In genomic region chr12:132414634-132415340, GRCh38 we compare ENCODE assay signal across 8 cellular contexts.
DNase-seq lines count a peak whose midpoint lies in the region; ATAC-seq lines count a peak whose summit lies in the region.

No MANE protein-coding gene starts in this region.

- ATAC-seq in GM19328 (IDR thresholded peaks at IDR 0.05; ENCODE audit: unreplicated experiment) (peak; percentile 73), naive B cell (ENCODE audit: low read depth in 2 of 2) (peak; percentile 90 to 95)
- ATAC-seq in activated CD8-positive, alpha-beta memory T cell treated with anti-CD3 and anti-CD28 coated beads, Interleukin-2, amount 10 ng/mL, durations not matched to agents 7 days and 5 days: peak; percentile 96

- no peak overlapping the region for H3K27ac Mint-ChIP-seq in activated CD8-positive, alpha-beta memory T cell treated with anti-CD3 and anti-CD28 coated beads, Interleukin-2, amount 10 ng/mL, durations not matched to agents 7 days and 5 days
- H3K27ac Mint-ChIP-seq in naive B cell: peak overlapping the region in 1 of 6 donors; percentile 96

- H3K4me1 Mint-ChIP-seq in activated CD8-positive, alpha-beta memory T cell treated with anti-CD3 and anti-CD28 coated beads, Interleukin-2, amount 10 ng/mL, durations not matched to agents 7 days and 5 days: no peaks in the 10 kb centered on the region
- H3K4me1 Mint-ChIP-seq in naive B cell: peaks cover 8 to 32% (median 12%) of the 10 kb centered on the region in 3 donors

- H3K27me3 Mint-ChIP-seq in activated CD8-positive, alpha-beta memory T cell treated with anti-CD3 and anti-CD28 coated beads, Interleukin-2, amount 10 ng/mL, durations not matched to agents 7 days and 5 days: peaks cover 5% of the 10 kb centered on the region
- H3K27me3 Mint-ChIP-seq in naive B cell: peaks cover 0 to 6% (median 0%) of the 10 kb centered on the region in 3 donors

- H3K4me3 Mint-ChIP-seq in activated CD8-positive, alpha-beta memory T cell treated with anti-CD3 and anti-CD28 coated beads, Interleukin-2, amount 10 ng/mL, durations not matched to agents 7 days and 5 days: no peak overlapping the region
- H3K4me3 Mint-ChIP-seq in naive B cell: peak overlapping the region in 4 of 8 donors; percentile 28 to 63 (median 54)

- no peaks in the 10 kb centered on the region for H3K9me3 Mint-ChIP-seq in activated CD8-positive, alpha-beta memory T cell treated with anti-CD3 and anti-CD28 coated beads, Interleukin-2, amount 10 ng/mL, durations not matched to agents 7 days and 5 days (ENCODE audit: low read depth)
- peaks cover 0 to 3% (median 0%) of the 10 kb centered on the region in 7 donors for H3K9me3 Mint-ChIP-seq in naive B cell

- no peaks in the 10 kb centered on the region for H3K36me3 Mint-ChIP-seq in activated CD8-positive, alpha-beta memory T cell treated with anti-CD3 and anti-CD28 coated beads, Interleukin-2, amount 10 ng/mL, durations not matched to agents 7 days and 5 days
- no peaks in the 10 kb centered on the region for H3K36me3 Mint-ChIP-seq in naive B cell

- CTCF ChIA-PET in activated CD8-positive, alpha-beta memory T cell treated with anti-CD3 and anti-CD28 coated beads, Interleukin-2, amount 10 ng/mL, durations not matched to agents 7 days and 5 days (lab: Charles Lee): interaction anchor here (0.7 to 3.7 kb wide), 34 partner anchors 10 to 270 kb away, joined by 3 to 53 read pairs (median 5); partner anchors contain the start of gene LRCOL1

- DNase-seq in CD1c-positive myeloid dendritic cell (ENCODE audit: extremely low spot score) (peak; percentile 88), HS-27A (ENCODE audit: low read depth) (peak; percentile 27), NOMO-1 (lab: John Stamatoyannopoulos, UW; ENCODE audit: unreplicated experiment in 2 of 2) (peak; percentile 76 to 82), epidermal melanocyte (ENCODE audit: insufficient read length, low spot score) (peak; percentile 94), naive B cell (peak; percentile 78)
- peak; percentile 82 for DNase-seq in activated CD8-positive, alpha-beta memory T cell treated with anti-CD3 and anti-CD28 coated beads, Interleukin-2, amount 10 ng/mL, durations not matched to agents 7 days and 5 days
- DNase-seq in stimulated activated CD8-positive, alpha-beta memory T cell treated with anti-CD3 and anti-CD28 coated beads, Interleukin-7, amount 100 ng/mL, for 24 hours (ENCODE audit: low read depth): peak; percentile 46

Comparison
In these comparisons a context has a peak if more than half of its experiments do, and no peak if none do; other contexts are left out.
1. Peak in every context shown above with its lines: DNase-seq and ATAC-seq.
2. DNase-seq: peak in every context shown above with its lines; median percentile 94 in epidermal melanocyte; 88 in CD1c-positive myeloid dendritic cell; 82 in activated CD8-positive, alpha-beta memory T cell treated with anti-CD3 and anti-CD28 coated beads, Interleukin-2, amount 10 ng/mL, durations not matched to agents 7 days and 5 days; 79 in NOMO-1; 78 in naive B cell; 46 in stimulated activated CD8-positive, alpha-beta memory T cell treated with anti-CD3 and anti-CD28 coated beads, Interleukin-7, amount 100 ng/mL, for 24 hours; 27 in HS-27A.